ENCODE assay signal across 22 cellular contexts in genomic region chr2:172457606-172458005, GRCh38. TPM values are rescaled to one million over a fixed set of nuclear protein-coding genes. Genes with fewer than 3 reads are reported as not detected.
DNase-seq lines count a peak whose midpoint lies in the region; ATAC-seq and TF ChIP-seq lines count a peak whose summit lies in the region.
"Had no signal": no experiment of that assay in that cellular context is flagged by ENCODE, and none has a peak within 500 bp of the region (broad histone marks: within the 10 kb centered on the region; RNA-seq: fewer than 3 reads in every experiment).

No MANE protein-coding gene starts in this region.

- no peak overlapping the region for H3K4me3 ChIP-seq in BLaER1 treated with 17β-estradiol and CSF1 and Interleukin-3, amounts not matched to agents 10 nM and 100 nM
- no peak overlapping the region for H3K4me3 ChIP-seq in CD4-positive, alpha-beta memory T cell (ENCODE audit: low read length in 2 of 2)
- H3K4me3 ChIP-seq in H7 (ENCODE audit: insufficient read depth, low read depth, low read length), result no peak overlapping the region
- H3K4me3 ChIP-seq: dorsolateral prefrontal cortex, HAP-1, lung had no signal

- H4K20me1 ChIP-seq in BLaER1 treated with 17β-estradiol and CSF1 and Interleukin-3, amounts not matched to agents 10 nM and 100 nM, result peaks cover 0 to 3% (median 0%) of the 10 kb centered on the region in 11 experiments; a peak in 3 of 22 replicates

- ATAC-seq in central memory CD8-positive, alpha-beta T cell (replicated peaks; ENCODE audit: extremely low read depth, poor library complexity, severe bottlenecking), result no peak
- ATAC-seq: Right ventricle myocardium inferior, WTC11 had no signal

- peak overlapping the region in 8 of 11 experiments; percentile 4 to 54 (median 24); a peak in 10 of 22 replicates for H3K4me2 ChIP-seq in BLaER1 treated with 17β-estradiol and CSF1 and Interleukin-3, amounts not matched to agents 10 nM and 100 nM

- no peaks in the 10 kb centered on the region for H3K9me3 ChIP-seq in BLaER1 treated with 17β-estradiol and CSF1 and Interleukin-3, amounts not matched to agents 10 nM and 100 nM (replicated peaks in 1 of 11)
- H3K9me3 ChIP-seq in CD4-positive, alpha-beta memory T cell (ENCODE audit: control insufficient read depth in 1 of 2, low read length in 2 of 2), result no peaks in the 10 kb centered on the region
- H3K9me3 ChIP-seq: HAP-1 had no signal

- POLR2A ChIA-PET in CD4-positive, alpha-beta memory T cell (lab: Charles Lee; ENCODE audit: partially characterized antibody), result interaction anchor here (0.6 to 12.8 kb wide), 3 partner anchors 9 to 27 kb away, joined by 3 to 449 read pairs (median 23); partner anchors contain the start of gene ITGA6
- POLR2A ChIA-PET in activated CD4-positive, alpha-beta T cell treated with anti-CD3 and anti-CD28 coated beads, Interleukin-2, amount 10 ng/mL, durations not matched to agents 7 days and 5 days (lab: Charles Lee), result no interaction called here

- H3K27ac Mint-ChIP-seq in CD4-positive, alpha-beta memory T cell, result peak overlapping the region; percentile 68 to 91 (median 84)
- peak overlapping the region; percentile 29 for H3K27ac Mint-ChIP-seq in central memory CD8-positive, alpha-beta T cell (ENCODE audit: low read depth)
- no peak overlapping the region for H3K27ac Mint-ChIP-seq in glutamatergic neuron (ENCODE audit: unreplicated experiment)
- H3K27ac Mint-ChIP-seq in activated CD4-positive, alpha-beta T cell treated with anti-CD3 and anti-CD28 coated beads, Interleukin-2, amount 10 ng/mL, durations not matched to agents 7 days and 5 days, result no peak overlapping the region
- H3K27ac Mint-ChIP-seq: type B pancreatic cell, WTC11 had no signal

- DNase-seq in CD4-positive, alpha-beta memory T cell, result no peak
- DNase-seq in NCI-H82 (lab: John Stamatoyannopoulos, UW) (peak; percentile 97), glutamatergic neuron (no peak), H7 (no peak)
- no peak for DNase-seq in central memory CD8-positive, alpha-beta T cell (ENCODE audit: low spot score in 2 of 2)
- DNase-seq in activated CD4-positive, alpha-beta T cell treated with anti-CD3 and anti-CD28 coated beads, Interleukin-2, amount 10 ng/mL, durations not matched to agents 7 days and 5 days, result no peak
- DNase-seq: activated naive CD4-positive, alpha-beta T cell treated with anti-CD3 and anti-CD28 coated beads, Interleukin-2, amount 50 U/mL, for 16 hours; cerebellar nuclear complex; COR-L47; dorsolateral prefrontal cortex; Karpas-422; NCI-H1694 treated with DMSO at 0.1 percent for 48 hours; NCI-H226; NCI-H774; posterior cingulate gyrus; T-helper 9 cell had no signal

- peaks cover 26 to 50% (median 35%) of the 10 kb centered on the region in 10 experiments for H3K4me1 ChIP-seq in BLaER1 treated with 17β-estradiol and CSF1 and Interleukin-3, amounts not matched to agents 10 nM and 100 nM
- H3K4me1 ChIP-seq in CD4-positive, alpha-beta memory T cell (ENCODE audit: insufficient read depth, low read length), result peaks cover 88% of the 10 kb centered on the region

- H3K4me1 Mint-ChIP-seq in CD4-positive, alpha-beta memory T cell, result peaks cover 68 to 92% (median 80%) of the 10 kb centered on the region in 4 donors
- H3K4me1 Mint-ChIP-seq in central memory CD8-positive, alpha-beta T cell, result peaks cover 83% of the 10 kb centered on the region
- H3K4me1 Mint-ChIP-seq in glutamatergic neuron (ENCODE audit: low read depth, unreplicated experiment), result no peaks in the 10 kb centered on the region
- peaks cover 66% of the 10 kb centered on the region for H3K4me1 Mint-ChIP-seq in activated CD4-positive, alpha-beta T cell treated with anti-CD3 and anti-CD28 coated beads, Interleukin-2, amount 10 ng/mL, durations not matched to agents 7 days and 5 days

- H3K36me3 Mint-ChIP-seq in CD4-positive, alpha-beta memory T cell, result peaks cover 7 to 20% of the 10 kb centered on the region in 2 donors
- H3K36me3 Mint-ChIP-seq in central memory CD8-positive, alpha-beta T cell (ENCODE audit: insufficient read depth), result peaks cover 5% of the 10 kb centered on the region
- H3K36me3 Mint-ChIP-seq in glutamatergic neuron (ENCODE audit: unreplicated experiment), result no peaks in the 10 kb centered on the region
- peaks cover 6% of the 10 kb centered on the region for H3K36me3 Mint-ChIP-seq in activated CD4-positive, alpha-beta T cell treated with anti-CD3 and anti-CD28 coated beads, Interleukin-2, amount 10 ng/mL, durations not matched to agents 7 days and 5 days (ENCODE audit: low read depth)
- H3K36me3 Mint-ChIP-seq: type B pancreatic cell, WTC11 had no signal

- no peak for TF ChIP-seq CTCF in glutamatergic neuron (IDR thresholded peaks at IDR 0.05; ENCODE audit: partially characterized antibody, unreplicated experiment)

- peak overlapping the region in 3 of 8 donors; percentile 31 to 51 (median 41) for H3K4me3 Mint-ChIP-seq in CD4-positive, alpha-beta memory T cell
- H3K4me3 Mint-ChIP-seq in central memory CD8-positive, alpha-beta T cell, result no peak overlapping the region
- no peak overlapping the region for H3K4me3 Mint-ChIP-seq in glutamatergic neuron (ENCODE audit: unreplicated experiment)
- H3K4me3 Mint-ChIP-seq in activated CD4-positive, alpha-beta T cell treated with anti-CD3 and anti-CD28 coated beads, Interleukin-2, amount 10 ng/mL, durations not matched to agents 7 days and 5 days, result no peak overlapping the region
- H3K4me3 Mint-ChIP-seq: type B pancreatic cell, WTC11 had no signal

- intact Hi-C loops in CD4-positive, alpha-beta memory T cell (cut with micrococcal nuclease), result no loop called here

- no peaks in the 10 kb centered on the region for H3K36me3 ChIP-seq in BLaER1 treated with 17β-estradiol and CSF1 and Interleukin-3, amounts not matched to agents 10 nM and 100 nM
- H3K36me3 ChIP-seq in CD4-positive, alpha-beta memory T cell (ENCODE audit: insufficient read depth, low read length), result no peaks in the 10 kb centered on the region
- no peaks in the 10 kb centered on the region for H3K36me3 ChIP-seq in H7 (replicated peaks; ENCODE audit: control insufficient read depth, insufficient read depth, low read length)
- H3K36me3 ChIP-seq: HAP-1 had no signal

- no peak overlapping the region for H3K9ac ChIP-seq in BLaER1 treated with 17β-estradiol and CSF1 and Interleukin-3, amounts not matched to agents 10 nM and 100 nM

- no peaks in the 10 kb centered on the region for H3K9me3 Mint-ChIP-seq in CD4-positive, alpha-beta memory T cell
- H3K9me3 Mint-ChIP-seq in central memory CD8-positive, alpha-beta T cell, result no peaks in the 10 kb centered on the region
- H3K9me3 Mint-ChIP-seq in glutamatergic neuron (ENCODE audit: unreplicated experiment), result no peaks in the 10 kb centered on the region
- no peaks in the 10 kb centered on the region for H3K9me3 Mint-ChIP-seq in activated CD4-positive, alpha-beta T cell treated with anti-CD3 and anti-CD28 coated beads, Interleukin-2, amount 10 ng/mL, durations not matched to agents 7 days and 5 days
- H3K9me3 Mint-ChIP-seq: type B pancreatic cell, WTC11 had no signal

- H3K27me3 Mint-ChIP-seq in CD4-positive, alpha-beta memory T cell, result no peaks in the 10 kb centered on the region
- no peaks in the 10 kb centered on the region for H3K27me3 Mint-ChIP-seq in central memory CD8-positive, alpha-beta T cell
- H3K27me3 Mint-ChIP-seq in glutamatergic neuron (ENCODE audit: unreplicated experiment), result no peaks in the 10 kb centered on the region
- H3K27me3 Mint-ChIP-seq in activated CD4-positive, alpha-beta T cell treated with anti-CD3 and anti-CD28 coated beads, Interleukin-2, amount 10 ng/mL, durations not matched to agents 7 days and 5 days, result peaks cover 3% of the 10 kb centered on the region

- peak overlapping the region in 1 of 11 experiments; percentile 27; a peak in 1 of 22 replicates for H3K27ac ChIP-seq in BLaER1 treated with 17β-estradiol and CSF1 and Interleukin-3, amounts not matched to agents 10 nM and 100 nM
- H3K27ac ChIP-seq in CD4-positive, alpha-beta memory T cell (ENCODE audit: low read depth, low read length), result no peak overlapping the region

- CTCF ChIA-PET in CD4-positive, alpha-beta memory T cell (lab: Charles Lee; ENCODE audit: partially characterized antibody), result interaction anchor here (1.4 to 15.1 kb wide), 2 partner anchors 20 to 286 kb away, joined by 3 to 1033 read pairs; partner anchors contain the start of gene ITGA6
- CTCF ChIA-PET in activated CD4-positive, alpha-beta T cell treated with anti-CD3 and anti-CD28 coated beads, Interleukin-2, amount 10 ng/mL, durations not matched to agents 7 days and 5 days (lab: Charles Lee), result interaction anchor here (0.7 to 2.3 kb wide), 4 partner anchors 9 to 405 kb away, joined by 3 to 9 read pairs (median 4); no protein-coding TSS in a partner anchor

- H3K27me3 ChIP-seq in BLaER1 treated with 17β-estradiol and CSF1 and Interleukin-3, amounts not matched to agents 10 nM and 100 nM, result no peaks in the 10 kb centered on the region
- H3K27me3 ChIP-seq in CD4-positive, alpha-beta memory T cell (ENCODE audit: insufficient read depth, low read length), result no peaks in the 10 kb centered on the region
- H3K27me3 ChIP-seq in H7 (ENCODE audit: control insufficient read depth, insufficient read depth, low read length), result no peaks in the 10 kb centered on the region; the same call in 1 of the 2 replicates

RNA-seq across cellular contexts. Expression of gene ITGA6, which starts 30.2 kb away (rescaled TPM):
- total RNA-seq in CD4-positive, alpha-beta memory T cell, result 10 to 100 TPM; 69.1 to 73.6 TPM
- 10 to 100 TPM; 58.3 to 64.0 TPM for polyA plus RNA-seq in CD4-positive, alpha-beta memory T cell
- 0.81 TPM for total RNA-seq in glutamatergic neuron (ENCODE audit: unreplicated experiment)
- 10 to 100 TPM; 46.7 to 47.2 TPM for total RNA-seq in activated CD4-positive, alpha-beta T cell treated with anti-CD3 and anti-CD28 coated beads, Interleukin-2, amount 10 ng/mL, durations not matched to agents 7 days and 5 days
- total RNA-seq in H7 (2014; rRNA removed; shearing (Covaris generic)), result 57.3 and 90.7 TPM in 2 replicates

Comparison
In these comparisons a context has a peak if more than half of its experiments do, and no peak if none do; other contexts are left out.
1. H3K27ac Mint-ChIP-seq: peak in CD4-positive, alpha-beta memory T cell (7 of 7) and central memory CD8-positive, alpha-beta T cell (single experiment); none in glutamatergic neuron (single experiment) and activated CD4-positive, alpha-beta T cell treated with anti-CD3 and anti-CD28 coated beads, Interleukin-2, amount 10 ng/mL, durations not matched to agents 7 days and 5 days (single experiment).
2. RNA of gene ITGA6, which starts 30.2 kb away (total RNA-seq): 69.1 to 73.6 TPM in CD4-positive, alpha-beta memory T cell, 57.3 to 90.7 TPM in H7 and 46.7 to 47.2 TPM in activated CD4-positive, alpha-beta T cell treated with anti-CD3 and anti-CD28 coated beads, Interleukin-2, amount 10 ng/mL, durations not matched to agents 7 days and 5 days; 0.81 TPM in glutamatergic neuron (single experiment); every median in the first group is over 10 times any median in the second.